In the genomic region with DNA sequence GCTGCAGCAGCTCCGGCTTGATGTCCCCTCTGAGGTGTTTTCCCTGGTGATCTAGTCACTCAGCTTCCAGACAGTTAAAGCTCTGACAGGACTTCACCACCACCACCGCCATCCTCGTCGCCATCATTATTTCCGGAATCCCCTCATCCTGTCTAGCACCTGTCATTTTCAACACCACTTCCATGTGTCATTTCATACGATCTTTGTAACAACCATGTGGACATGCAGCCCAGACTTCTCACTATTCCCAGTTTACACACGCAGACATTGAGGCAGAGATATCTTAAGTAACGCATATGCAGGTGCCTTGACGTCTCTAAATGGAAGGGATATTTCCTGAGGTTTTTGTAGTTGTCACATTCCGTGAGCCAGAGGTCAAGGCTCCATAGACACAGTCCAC, we compare ENCODE assay signal across 27 cellular contexts.
"Had no signal": no experiment of that assay in that cellular context is flagged by ENCODE, and none has a peak within 500 bp of the region (broad histone marks: within the 10 kb centered on the region; RNA-seq: fewer than 3 reads in every experiment).

No MANE protein-coding gene starts in this region.

- ATAC-seq: activated T-helper 17 cell treated with anti-CD3 and anti-CD28 coated beads, Interleukin-2, amount 50 U/mL, for 72 hours; esophagus mucosa; WTC11 had no signal

- H3K9me3 ChIP-seq: colonic mucosa, heart left ventricle had no signal

- FAIRE-seq: astrocyte, endometrium, frontal cortex had no signal

- H3K36me3 ChIP-seq: cardiac muscle cell, colonic mucosa, heart left ventricle had no signal

- DNase-seq: activated CD4-positive, alpha-beta memory T cell treated with anti-CD3 and anti-CD28 coated beads, Interleukin-2, amount 10 ng/mL, durations not matched to agents 7 days and 5 days; activated CD4-positive, alpha-beta T cell treated with anti-CD3 and anti-CD28 coated beads for 1 hour; activated CD4-positive, alpha-beta T cell treated with anti-CD3 and anti-CD28 coated beads for 4 hours; activated CD4-positive, alpha-beta T cell treated with anti-CD3 and anti-CD28 coated beads, Interleukin-2, amount 10 ng/mL, durations not matched to agents 7 days and 5 days; activated CD4-positive, alpha-beta T cell treated with anti-CD3 and anti-CD28 coated beads, Interleukin-2, amount 50 U/mL, for 4 hours; activated CD8-positive, alpha-beta memory T cell treated with anti-CD3 and anti-CD28 coated beads, Interleukin-2, amount 50 U/mL, for 48 hours; activated effector memory CD4-positive, alpha-beta T cell treated with Interleukin-2 at 50 U/mL for 16 hours; activated gamma-delta T cell treated with Interleukin-2 at 50 U/mL for 16 hours; activated naive CD4-positive, alpha-beta T cell treated with anti-CD3 and anti-CD28 coated beads, Interleukin-2, amount 50 U/mL, for 16 hours; activated naive CD4-positive, alpha-beta T cell treated with Interleukin-2 at 50 U/mL for 16 hours; activated T-cell treated with anti-CD3 and anti-CD28 coated beads for 4 hours; activated T-cell treated with anti-CD3 and anti-CD28 coated beads, Interleukin-2, amount 50 U/mL, for 24 hours; amniotic stem cell; anterior cingulate cortex; central memory CD4-positive, alpha-beta T cell; colonic mucosa; effector CD8-positive, alpha-beta T cell; foreskin fibroblast; heart left ventricle; T-helper 2 cell had no signal

- H3K27me3 ChIP-seq: cardiac muscle cell, colonic mucosa, heart left ventricle had no signal

- H3K4me1 ChIP-seq: colonic mucosa, heart left ventricle had no signal

- H3K4me3 ChIP-seq: cardiac muscle cell, colonic mucosa, heart left ventricle had no signal

- H3K27ac ChIP-seq: cardiac muscle cell, colonic mucosa, heart left ventricle had no signal
